18 cellular contexts compared by ENCODE assay signal in the genomic region with DNA sequence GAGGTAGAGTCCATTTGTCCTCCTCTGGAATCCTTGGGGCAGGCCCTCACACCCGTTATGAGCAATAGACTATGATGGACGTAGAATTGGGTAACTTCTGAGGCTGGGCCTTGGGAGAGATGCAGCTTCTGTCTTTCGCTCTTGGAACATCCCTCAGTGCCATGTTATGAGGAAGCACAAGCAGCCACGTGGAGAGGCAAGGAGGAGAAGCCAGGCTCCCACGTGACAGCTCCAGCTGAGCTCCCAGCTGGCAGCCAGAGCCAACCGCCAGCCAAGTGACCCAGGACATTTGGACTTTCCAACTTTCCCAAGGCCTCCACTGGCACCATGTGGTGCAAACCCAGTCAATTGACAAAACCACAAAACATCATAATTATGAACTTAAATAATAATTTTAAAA.
"Had no signal": no experiment of that assay in that cellular context is flagged by ENCODE, and none has a peak within 500 bp of the region (broad histone marks: within the 10 kb centered on the region; RNA-seq: fewer than 3 reads in every experiment).

No MANE protein-coding gene starts in this region.

- H3K4me3 Mint-ChIP-seq: dendritic cell treated with granulocyte-macrophage colony-stimulating factor and Interleukin-4, amounts not matched to agents 40 ng/mL and 50 ng/mL, for 4 days; effector memory CD8-positive, alpha-beta T cell; naive thymus-derived CD4-positive, alpha-beta T cell; nephron progenitor cell; type B pancreatic cell had no signal

- H3K9me3 ChIP-seq: sigmoid colon, suprapubic skin, thyroid gland, uterus had no signal

- DNase-seq: effector memory CD8-positive, alpha-beta T cell; foreskin fibroblast; left colon; mammary epithelial cell; naive thymus-derived CD4-positive, alpha-beta T cell; nephron progenitor cell; sigmoid colon; stimulated activated naive CD4-positive, alpha-beta T cell treated with Interleukin-2 at 50 U/mL for 16 hours; thyroid gland; uterus had no signal

- H3K4me3 ChIP-seq: esophagus muscularis mucosa, hepatocyte, sigmoid colon, skin epidermis, suprapubic skin, thyroid gland, uterus had no signal

- H3K36me3 ChIP-seq: esophagus muscularis mucosa, sigmoid colon, suprapubic skin, thyroid gland, uterus had no signal

- H3K9me3 Mint-ChIP-seq: effector memory CD8-positive, alpha-beta T cell had no signal

- H3K27ac ChIP-seq: epithelial cell of prostate, esophagus muscularis mucosa, hepatocyte, sigmoid colon, skin epidermis, suprapubic skin, thyroid gland, uterus had no signal

- H3K27me3 ChIP-seq: esophagus muscularis mucosa, hepatocyte, sigmoid colon, suprapubic skin, thyroid gland, uterus had no signal

- H3K27me3 Mint-ChIP-seq: dendritic cell treated with granulocyte-macrophage colony-stimulating factor and Interleukin-4, amounts not matched to agents 40 ng/mL and 50 ng/mL, for 4 days; type B pancreatic cell had no signal

- H3K27ac Mint-ChIP-seq: dendritic cell treated with granulocyte-macrophage colony-stimulating factor and Interleukin-4, amounts not matched to agents 40 ng/mL and 50 ng/mL, for 4 days; effector memory CD8-positive, alpha-beta T cell; naive thymus-derived CD4-positive, alpha-beta T cell; nephron progenitor cell; type B pancreatic cell had no signal

- H3K79me2 ChIP-seq: hepatocyte had no signal

- FAIRE-seq: colon had no signal

- H3K4me2 ChIP-seq: hepatocyte had no signal

- H3K4me1 ChIP-seq: esophagus muscularis mucosa, sigmoid colon, suprapubic skin, thyroid gland, uterus had no signal

- ATAC-seq: effector memory CD8-positive, alpha-beta T cell; left colon; naive thymus-derived CD4-positive, alpha-beta T cell had no signal

- H2AFZ ChIP-seq: hepatocyte had no signal

- H3K36me3 Mint-ChIP-seq: naive thymus-derived CD4-positive, alpha-beta T cell; type B pancreatic cell had no signal
